31 cellular contexts compared by ENCODE assay signal in genomic region chr11:9888938-9889337, GRCh38.
"Had no signal": no experiment of that assay in that cellular context is flagged by ENCODE, and none has a peak within 500 bp of the region (broad histone marks: within the 10 kb centered on the region; RNA-seq: fewer than 3 reads in every experiment).

No MANE protein-coding gene starts in this region.

- H3K27me3 ChIP-seq: adrenal gland, body of pancreas, esophagus muscularis mucosa, foreskin keratinocyte, gastrocnemius medialis, heart left ventricle had no signal

- DNase-seq: activated CD4-positive, alpha-beta memory T cell treated with anti-CD3 and anti-CD28 coated beads for 36 hours; activated CD4-positive, alpha-beta T cell treated with anti-CD3 and anti-CD28 coated beads for 36 hours; activated CD4-positive, alpha-beta T cell treated with anti-CD3 and anti-CD28 coated beads, Interleukin-2, amount 10 ng/mL, durations not matched to agents 24 days and 14 days; activated CD4-positive, CD25-positive, alpha-beta regulatory T cell; activated CD4-positive, CD25-positive, alpha-beta regulatory T cell treated with anti-CD3 and anti-CD28 coated beads, Interleukin-2, amount 50 U/mL, for 72 hours; activated CD8-positive, alpha-beta memory T cell treated with anti-CD3 and anti-CD28 coated beads, Interleukin-2, amount 10 ng/mL, durations not matched to agents 7 days and 5 days; activated CD8-positive, alpha-beta memory T cell treated with anti-CD3 and anti-CD28 coated beads, Interleukin-2, amount 50 U/mL, for 4 hours; activated CD8-positive, alpha-beta T cell treated with anti-CD3 and anti-CD28 coated beads, Interleukin-2, amount 10 ng/mL, durations not matched to agents 7 days and 5 days; activated gamma-delta T cell; activated naive CD4-positive, alpha-beta T cell; activated naive CD4-positive, alpha-beta T cell treated with anti-CD3 and anti-CD28 coated beads, Interleukin-2, amount 10 ng/mL, durations not matched to agents 7 days and 5 days; activated T-cell treated with anti-CD3 and anti-CD28 coated beads, Interleukin-2, amount 50 U/mL, for 1 hour; activated T-cell treated with anti-CD3 and anti-CD28 coated beads, Interleukin-2, amount 50 U/mL, for 48 hours; adrenal gland; amygdala; aorta; body of pancreas; caudate nucleus; cortex of kidney; dermis blood vessel endothelial cell; effector CD4-positive, alpha-beta T cell; effector memory CD8-positive, alpha-beta T cell; erythroblast; foreskin keratinocyte; gastrocnemius medialis; glutamatergic neuron; heart left ventricle; T-helper 2 cell had no signal

- H3K9me3 ChIP-seq: adrenal gland, body of pancreas, esophagus muscularis mucosa, gastrocnemius medialis, heart left ventricle had no signal

- H3K4me1 ChIP-seq: adrenal gland, body of pancreas, foreskin keratinocyte, gastrocnemius medialis had no signal

- H3K27ac Mint-ChIP-seq: activated CD4-positive, alpha-beta memory T cell treated with anti-CD3 and anti-CD28 coated beads for 36 hours; activated CD4-positive, alpha-beta T cell treated with anti-CD3 and anti-CD28 coated beads for 36 hours; activated CD4-positive, alpha-beta T cell treated with anti-CD3 and anti-CD28 coated beads, Interleukin-2, amount 10 ng/mL, durations not matched to agents 24 days and 14 days; activated CD8-positive, alpha-beta memory T cell treated with anti-CD3 and anti-CD28 coated beads, Interleukin-2, amount 10 ng/mL, durations not matched to agents 7 days and 5 days; activated CD8-positive, alpha-beta T cell treated with anti-CD3 and anti-CD28 coated beads, Interleukin-2, amount 10 ng/mL, durations not matched to agents 7 days and 5 days; activated naive CD4-positive, alpha-beta T cell treated with anti-CD3 and anti-CD28 coated beads, Interleukin-2, amount 10 ng/mL, durations not matched to agents 7 days and 5 days; activated naive CD4-positive, alpha-beta T cell treated with anti-CD3 and anti-CD28 coated beads, Interleukin-2, amount 50 U/mL, for 72 hours; activated T-helper 1 cell treated with anti-CD3 and anti-CD28 coated beads, Interleukin-12 subunit alpha, Interleukin-12 subunit beta, Interleukin-2, Interleukin-4 antibody, amounts not matched to agents 30 ng/mL and 10 ng/mL and 1 ng/mL, durations not matched to agents 14 hours and 24 hours and 36 hours; effector memory CD8-positive, alpha-beta T cell had no signal

- H3K4me1 Mint-ChIP-seq: activated CD4-positive, alpha-beta T cell treated with anti-CD3 and anti-CD28 coated beads for 36 hours had no signal

- H3K9me3 Mint-ChIP-seq: activated CD4-positive, alpha-beta memory T cell treated with anti-CD3 and anti-CD28 coated beads for 36 hours; activated CD4-positive, alpha-beta T cell treated with anti-CD3 and anti-CD28 coated beads, Interleukin-2, amount 10 ng/mL, durations not matched to agents 24 days and 14 days; activated naive CD4-positive, alpha-beta T cell treated with anti-CD3 and anti-CD28 coated beads, Interleukin-2, amount 10 ng/mL, durations not matched to agents 7 days and 5 days; activated naive CD4-positive, alpha-beta T cell treated with anti-CD3 and anti-CD28 coated beads, Interleukin-2, amount 50 U/mL, for 72 hours; activated T-helper 1 cell treated with anti-CD3 and anti-CD28 coated beads, Interleukin-12 subunit alpha, Interleukin-12 subunit beta, Interleukin-2, Interleukin-4 antibody, amounts not matched to agents 30 ng/mL and 10 ng/mL and 1 ng/mL, durations not matched to agents 14 hours and 24 hours and 36 hours; effector memory CD8-positive, alpha-beta T cell had no signal

- H3K4me3 Mint-ChIP-seq: activated CD4-positive, alpha-beta memory T cell treated with anti-CD3 and anti-CD28 coated beads for 36 hours; activated CD4-positive, alpha-beta T cell treated with anti-CD3 and anti-CD28 coated beads for 36 hours; activated CD4-positive, alpha-beta T cell treated with anti-CD3 and anti-CD28 coated beads, Interleukin-2, amount 10 ng/mL, durations not matched to agents 24 days and 14 days; activated CD8-positive, alpha-beta memory T cell treated with anti-CD3 and anti-CD28 coated beads, Interleukin-2, amount 10 ng/mL, durations not matched to agents 7 days and 5 days; activated CD8-positive, alpha-beta T cell treated with anti-CD3 and anti-CD28 coated beads, Interleukin-2, amount 10 ng/mL, durations not matched to agents 7 days and 5 days; activated naive CD4-positive, alpha-beta T cell treated with anti-CD3 and anti-CD28 coated beads, Interleukin-2, amount 10 ng/mL, durations not matched to agents 7 days and 5 days; activated T-helper 1 cell treated with anti-CD3 and anti-CD28 coated beads, Interleukin-12 subunit alpha, Interleukin-12 subunit beta, Interleukin-2, Interleukin-4 antibody, amounts not matched to agents 30 ng/mL and 10 ng/mL and 1 ng/mL, durations not matched to agents 14 hours and 24 hours and 36 hours; effector memory CD8-positive, alpha-beta T cell had no signal

- H3K36me3 ChIP-seq: adrenal gland, gastrocnemius medialis had no signal

- ATAC-seq: activated CD4-positive, alpha-beta T cell treated with anti-CD3 and anti-CD28 coated beads for 36 hours; activated CD8-positive, alpha-beta memory T cell treated with anti-CD3 and anti-CD28 coated beads, Interleukin-2, amount 10 ng/mL, durations not matched to agents 7 days and 5 days; activated CD8-positive, alpha-beta T cell treated with anti-CD3 and anti-CD28 coated beads, Interleukin-2, amount 10 ng/mL, durations not matched to agents 7 days and 5 days; body of pancreas; effector memory CD8-positive, alpha-beta T cell; foreskin keratinocyte; gastrocnemius medialis; heart left ventricle had no signal

- H3K27ac ChIP-seq: adrenal gland, body of pancreas, esophagus muscularis mucosa, foreskin keratinocyte, gastrocnemius medialis, heart left ventricle had no signal

- H3K27me3 Mint-ChIP-seq: activated CD4-positive, alpha-beta memory T cell treated with anti-CD3 and anti-CD28 coated beads for 36 hours; activated CD4-positive, alpha-beta T cell treated with anti-CD3 and anti-CD28 coated beads for 36 hours; activated CD8-positive, alpha-beta memory T cell treated with anti-CD3 and anti-CD28 coated beads, Interleukin-2, amount 10 ng/mL, durations not matched to agents 7 days and 5 days; effector memory CD8-positive, alpha-beta T cell had no signal

- H3K4me3 ChIP-seq: adrenal gland, body of pancreas, esophagus muscularis mucosa, gastrocnemius medialis, heart left ventricle had no signal
